In genomic region chr6:167760979-167761793, GRCh38 we compare ENCODE assay signal across 14 cellular contexts.
DNase-seq lines count a peak whose midpoint lies in the region; ATAC-seq and TF ChIP-seq lines count a peak whose summit lies in the region.
"Had no signal": no experiment of that assay in that cellular context is flagged by ENCODE, and none has a peak within 500 bp of the region (broad histone marks: within the 10 kb centered on the region; RNA-seq: fewer than 3 reads in every experiment).

No MANE protein-coding gene starts in this region.

- in situ Hi-C loops in SK-MEL-5 (cut with HindIII; ENCODE audit: low pct_unique_long_range_greater_than_20kb, low sequenced_read_pairs) = no loop called here

- no peaks in the 10 kb centered on the region for H3K36me3 Mint-ChIP-seq in CD8-positive, alpha-beta memory T cell
- H3K36me3 Mint-ChIP-seq in activated naive CD4-positive, alpha-beta T cell treated with anti-CD3 and anti-CD28 coated beads, Interleukin-2, amount 10 ng/mL, durations not matched to agents 7 days and 5 days = no peaks in the 10 kb centered on the region
- no peaks in the 10 kb centered on the region for H3K36me3 Mint-ChIP-seq in activated naive CD4-positive, alpha-beta T cell treated with anti-CD3 and anti-CD28 coated beads for 36 hours (ENCODE audit: low read depth)
- H3K36me3 Mint-ChIP-seq: CD4-positive, CD25-positive, alpha-beta regulatory T cell had no signal

- no peak overlapping the region for H3K4me3 Mint-ChIP-seq in CD8-positive, alpha-beta memory T cell
- no peak overlapping the region for H3K4me3 Mint-ChIP-seq in activated naive CD4-positive, alpha-beta T cell treated with anti-CD3 and anti-CD28 coated beads, Interleukin-2, amount 10 ng/mL, durations not matched to agents 7 days and 5 days
- H3K4me3 Mint-ChIP-seq in activated naive CD4-positive, alpha-beta T cell treated with anti-CD3 and anti-CD28 coated beads for 36 hours = no peak overlapping the region
- H3K4me3 Mint-ChIP-seq: CD4-positive, CD25-positive, alpha-beta regulatory T cell had no signal

- ATAC-seq in lung (ENCODE audit: insufficient read depth, low FRiP score) = peak; percentile 74

- H3K27me3 Mint-ChIP-seq in CD8-positive, alpha-beta memory T cell = peaks cover 5 to 8% of the 10 kb centered on the region in 2 donors
- peaks cover 15% of the 10 kb centered on the region for H3K27me3 Mint-ChIP-seq in activated naive CD4-positive, alpha-beta T cell treated with anti-CD3 and anti-CD28 coated beads, Interleukin-2, amount 10 ng/mL, durations not matched to agents 7 days and 5 days
- H3K27me3 Mint-ChIP-seq in activated naive CD4-positive, alpha-beta T cell treated with anti-CD3 and anti-CD28 coated beads for 36 hours (ENCODE audit: low read depth) = no peaks in the 10 kb centered on the region
- H3K27me3 Mint-ChIP-seq: CD4-positive, CD25-positive, alpha-beta regulatory T cell had no signal

- DNase-seq in SK-MEL-5 (ENCODE audit: low read depth, low spot score) (peak; percentile 64), fibroblast of gingiva (ENCODE audit: low read depth) (peak; percentile 21), lung (ENCODE audit: low spot score) (peak; percentile 57), smooth muscle cell of the brain vasculature (ENCODE audit: low read depth, low spot score) (peak; percentile 51), SK-N-DZ (ENCODE audit: low spot score) (no peak)
- no peak for DNase-seq in CD8-positive, alpha-beta memory T cell
- DNase-seq in activated naive CD4-positive, alpha-beta T cell treated with anti-CD3 and anti-CD28 coated beads, Interleukin-2, amount 10 ng/mL, durations not matched to agents 7 days and 5 days = no peak
- no peak for DNase-seq in activated naive CD4-positive, alpha-beta T cell treated with anti-CD3 and anti-CD28 coated beads for 36 hours
- DNase-seq: activated CD4-positive, CD25-positive, alpha-beta regulatory T cell treated with anti-CD3 and anti-CD28 coated beads, Interleukin-2, amount 50 U/mL, for 72 hours; activated effector memory CD4-positive, alpha-beta T cell treated with Interleukin-2 at 50 U/mL for 16 hours; CD4-positive, CD25-positive, alpha-beta regulatory T cell; NCI-H524 treated with DMSO at 0.1 percent for 48 hours had no signal

- H3K36me3 ChIP-seq in lung (ENCODE audit: control insufficient read depth in 2 of 2, insufficient read depth in 2 of 2, low read length in 2 of 2) = no peaks in the 10 kb centered on the region
- H3K36me3 ChIP-seq in CD8-positive, alpha-beta memory T cell (ENCODE audit: insufficient read depth, low read length) = no peaks in the 10 kb centered on the region
- H3K36me3 ChIP-seq: SJSA1 had no signal

- no peak for TF ChIP-seq CTCF in lung (IDR thresholded peaks at IDR 0.05; ENCODE audit: control extremely low read depth, extremely low read depth)

- 59 to 74% methylated on average over 18 of the region's 18 CpGs for WGBS in lung, 2 donors

- no peaks in the 10 kb centered on the region for H3K9me3 ChIP-seq in lung (ENCODE audit: control insufficient read depth in 2 of 2, insufficient read depth in 1 of 2, low read length in 1 of 2)
- no peaks in the 10 kb centered on the region for H3K9me3 ChIP-seq in CD8-positive, alpha-beta memory T cell (ENCODE audit: low read length)
- H3K9me3 ChIP-seq: SJSA1 had no signal

- CTCF ChIA-PET in CD8-positive, alpha-beta memory T cell (lab: Charles Lee) = no interaction called here
- CTCF ChIA-PET in activated naive CD4-positive, alpha-beta T cell treated with anti-CD3 and anti-CD28 coated beads, Interleukin-2, amount 10 ng/mL, durations not matched to agents 7 days and 5 days (lab: Charles Lee) = no interaction called here
- CTCF ChIA-PET in activated naive CD4-positive, alpha-beta T cell treated with anti-CD3 and anti-CD28 coated beads for 36 hours (lab: Charles Lee) = no interaction called here

- H3K4me1 Mint-ChIP-seq in CD8-positive, alpha-beta memory T cell = no peaks in the 10 kb centered on the region
- H3K4me1 Mint-ChIP-seq in activated naive CD4-positive, alpha-beta T cell treated with anti-CD3 and anti-CD28 coated beads, Interleukin-2, amount 10 ng/mL, durations not matched to agents 7 days and 5 days = no peaks in the 10 kb centered on the region
- no peaks in the 10 kb centered on the region for H3K4me1 Mint-ChIP-seq in activated naive CD4-positive, alpha-beta T cell treated with anti-CD3 and anti-CD28 coated beads for 36 hours (ENCODE audit: low read depth)

- no peaks in the 10 kb centered on the region for H3K27me3 ChIP-seq in lung (ENCODE audit: control insufficient read depth, insufficient read depth)
- no peaks in the 10 kb centered on the region for H3K27me3 ChIP-seq in CD8-positive, alpha-beta memory T cell (ENCODE audit: insufficient read depth, low read length, poor library complexity, severe bottlenecking)
- H3K27me3 ChIP-seq: SJSA1 had no signal

- no peak overlapping the region for H3K27ac ChIP-seq in lung (ENCODE audit: low read depth in 1 of 2, low read length in 1 of 2)
- no peak overlapping the region for H3K27ac ChIP-seq in CD8-positive, alpha-beta memory T cell (ENCODE audit: low read depth, low read length)
- H3K27ac ChIP-seq: KMS-11, SJSA1 had no signal

- H3K9me3 Mint-ChIP-seq in CD8-positive, alpha-beta memory T cell = peaks cover 0 to 2% (median 0%) of the 10 kb centered on the region in 5 donors
- H3K9me3 Mint-ChIP-seq in activated naive CD4-positive, alpha-beta T cell treated with anti-CD3 and anti-CD28 coated beads, Interleukin-2, amount 10 ng/mL, durations not matched to agents 7 days and 5 days = no peaks in the 10 kb centered on the region
- H3K9me3 Mint-ChIP-seq in activated naive CD4-positive, alpha-beta T cell treated with anti-CD3 and anti-CD28 coated beads for 36 hours = no peaks in the 10 kb centered on the region

- intact Hi-C loops in activated naive CD4-positive, alpha-beta T cell treated with anti-CD3 and anti-CD28 coated beads for 36 hours (cut with micrococcal nuclease) = no loop called here

- POLR2A ChIA-PET in CD8-positive, alpha-beta memory T cell (lab: Charles Lee) = no interaction called here

- H3K4me1 ChIP-seq in lung (ENCODE audit: control insufficient read depth in 2 of 2, insufficient read depth in 2 of 2, low read length in 2 of 2) = peaks cover 0 to 4% of the 10 kb centered on the region in 2 donors
- H3K4me1 ChIP-seq in CD8-positive, alpha-beta memory T cell (ENCODE audit: insufficient read depth, low read length) = no peaks in the 10 kb centered on the region

- H3K27ac Mint-ChIP-seq in CD8-positive, alpha-beta memory T cell = no peak overlapping the region
- H3K27ac Mint-ChIP-seq in activated naive CD4-positive, alpha-beta T cell treated with anti-CD3 and anti-CD28 coated beads, Interleukin-2, amount 10 ng/mL, durations not matched to agents 7 days and 5 days = no peak overlapping the region
- no peak overlapping the region for H3K27ac Mint-ChIP-seq in activated naive CD4-positive, alpha-beta T cell treated with anti-CD3 and anti-CD28 coated beads for 36 hours
- H3K27ac Mint-ChIP-seq: CD4-positive, CD25-positive, alpha-beta regulatory T cell had no signal

- no peak overlapping the region for H3K4me3 ChIP-seq in lung
- H3K4me3 ChIP-seq in CD8-positive, alpha-beta memory T cell (ENCODE audit: low read length) = no peak overlapping the region
- H3K4me3 ChIP-seq: SJSA1 had no signal

Comparison
In these comparisons a context has a peak if more than half of its experiments do, and no peak if none do; other contexts are left out.
1. DNase-seq: peak in SK-MEL-5 (single experiment), fibroblast of gingiva (single experiment), lung (single experiment) and smooth muscle cell of the brain vasculature (single experiment); none in CD8-positive, alpha-beta memory T cell (0 of 5), activated naive CD4-positive, alpha-beta T cell treated with anti-CD3 and anti-CD28 coated beads, Interleukin-2, amount 10 ng/mL, durations not matched to agents 7 days and 5 days (single experiment), activated naive CD4-positive, alpha-beta T cell treated with anti-CD3 and anti-CD28 coated beads for 36 hours (single experiment) and SK-N-DZ (single experiment).